In genomic region chr22:42931421-42932196, GRCh38 we compare ENCODE assay signal across 8 cellular contexts.
DNase-seq lines count a peak whose midpoint lies in the region; ATAC-seq and TF ChIP-seq lines count a peak whose summit lies in the region.

No MANE protein-coding gene starts in this region.

- TF ChIP-seq CTCF in Peyer's patch (IDR thresholded peaks at IDR 0.05) (no peak), thyroid gland (IDR thresholded peaks at IDR 0.05) (no peak)

- no peaks in the 10 kb centered on the region for H3K9me3 ChIP-seq in BLaER1 treated with 17β-estradiol and CSF1 and Interleukin-3, amounts not matched to agents 10 nM and 100 nM (replicated peaks in 1 of 11)
- H3K9me3 ChIP-seq in Peyer's patch (no peaks in the 10 kb centered on the region), thyroid gland (no peaks in the 10 kb centered on the region)

- no peaks in the 10 kb centered on the region for H3K27me3 ChIP-seq in BLaER1 treated with 17β-estradiol and CSF1 and Interleukin-3, amounts not matched to agents 10 nM and 100 nM
- H3K27me3 ChIP-seq in Peyer's patch (no peaks in the 10 kb centered on the region), thyroid gland (no peaks in the 10 kb centered on the region)

- WGBS in thyroid gland, 2 donors = 59 to 80% methylated on average over 10 of the region's 10 CpGs

- H3K27ac ChIP-seq in BLaER1 treated with 17β-estradiol and CSF1 and Interleukin-3, amounts not matched to agents 10 nM and 100 nM = peak overlapping the region; percentile 90 to 100 (median 95)
- peak overlapping the region; percentile 62 to 93 (median 74) for H3K27ac ChIP-seq in Peyer's patch
- H3K27ac ChIP-seq in thyroid gland = peak overlapping the region; percentile 82 to 89 (median 85)

- peaks cover 90 to 100% (median 98%) of the 10 kb centered on the region in 10 experiments for H3K4me1 ChIP-seq in BLaER1 treated with 17β-estradiol and CSF1 and Interleukin-3, amounts not matched to agents 10 nM and 100 nM
- H3K4me1 ChIP-seq in Peyer's patch (peaks cover 0 to 77% (median 18%) of the 10 kb centered on the region in 4 donors), thyroid gland (peaks cover 63 to 82% of the 10 kb centered on the region in 2 donors)

- DNase-seq in Peyer's patch (peak in 1 of 3 donors; percentile 46), left ventricle myocardium superior (no peak), thyroid gland (no peak), 8988T (no peak)
- DNase-seq in activated CD8-positive, alpha-beta memory T cell treated with anti-CD3 and anti-CD28 coated beads, Interleukin-2, amount 50 U/mL, for 48 hours = no peak

- H3K4me2 ChIP-seq in BLaER1 treated with 17β-estradiol and CSF1 and Interleukin-3, amounts not matched to agents 10 nM and 100 nM = peak overlapping the region; percentile 84 to 100 (median 95)

- H3K4me3 ChIP-seq in BLaER1 treated with 17β-estradiol and CSF1 and Interleukin-3, amounts not matched to agents 10 nM and 100 nM = peak overlapping the region in 9 of 10 experiments; percentile 28 to 63 (median 47); a peak in 17 of 20 replicates
- H3K4me3 ChIP-seq in Peyer's patch (no peak overlapping the region), thyroid gland (replicated peaks in 1 of 3) (no peak overlapping the region)

- H3K36me3 ChIP-seq in BLaER1 treated with 17β-estradiol and CSF1 and Interleukin-3, amounts not matched to agents 10 nM and 100 nM = peaks cover 0 to 13% (median 9%) of the 10 kb centered on the region in 11 experiments; a peak in 11 of 22 replicates
- H3K36me3 ChIP-seq in Peyer's patch = no peaks in the 10 kb centered on the region
- H3K36me3 ChIP-seq in thyroid gland = no peaks in the 10 kb centered on the region

- intact Hi-C loops in left ventricle myocardium superior (cut with micrococcal nuclease) = no loop called here
- intact Hi-C loops in thyroid gland (cut with DNase I) = no loop called here

- H4K20me1 ChIP-seq in BLaER1 treated with 17β-estradiol and CSF1 and Interleukin-3, amounts not matched to agents 10 nM and 100 nM = peaks cover 0 to 96% (median 0%) of the 10 kb centered on the region in 11 experiments; a peak in 8 of 22 replicates

- H3K9ac ChIP-seq in BLaER1 treated with 17β-estradiol and CSF1 and Interleukin-3, amounts not matched to agents 10 nM and 100 nM = peak overlapping the region; percentile 75 to 92 (median 81)

- no peak for TF ChIP-seq POLR2A in Peyer's patch (IDR thresholded peaks at IDR 0.05)
- no peak for TF ChIP-seq POLR2A in thyroid gland (IDR thresholded peaks at IDR 0.05)

- ATAC-seq in GM21423 (IDR thresholded peaks at IDR 0.05; ENCODE audit: unreplicated experiment) (peak; percentile 42), left ventricle myocardium superior (peak; percentile 45), GM21367 (IDR thresholded peaks at IDR 0.05; ENCODE audit: unreplicated experiment) (no peak)

Comparison
In these comparisons a context has a peak if more than half of its experiments do, and no peak if none do; other contexts are left out.
1. H3K4me3 ChIP-seq: peak in BLaER1 treated with 17β-estradiol and CSF1 and Interleukin-3, amounts not matched to agents 10 nM and 100 nM (9 of 10); none in Peyer's patch (0 of 4) and thyroid gland (0 of 3).
2. Peak in every context shown above with its lines, with median percentiles within 50 percentile points of each other: H3K27ac ChIP-seq.